Comparison of ENCODE assay signal across 9 cellular contexts in the genomic region with DNA sequence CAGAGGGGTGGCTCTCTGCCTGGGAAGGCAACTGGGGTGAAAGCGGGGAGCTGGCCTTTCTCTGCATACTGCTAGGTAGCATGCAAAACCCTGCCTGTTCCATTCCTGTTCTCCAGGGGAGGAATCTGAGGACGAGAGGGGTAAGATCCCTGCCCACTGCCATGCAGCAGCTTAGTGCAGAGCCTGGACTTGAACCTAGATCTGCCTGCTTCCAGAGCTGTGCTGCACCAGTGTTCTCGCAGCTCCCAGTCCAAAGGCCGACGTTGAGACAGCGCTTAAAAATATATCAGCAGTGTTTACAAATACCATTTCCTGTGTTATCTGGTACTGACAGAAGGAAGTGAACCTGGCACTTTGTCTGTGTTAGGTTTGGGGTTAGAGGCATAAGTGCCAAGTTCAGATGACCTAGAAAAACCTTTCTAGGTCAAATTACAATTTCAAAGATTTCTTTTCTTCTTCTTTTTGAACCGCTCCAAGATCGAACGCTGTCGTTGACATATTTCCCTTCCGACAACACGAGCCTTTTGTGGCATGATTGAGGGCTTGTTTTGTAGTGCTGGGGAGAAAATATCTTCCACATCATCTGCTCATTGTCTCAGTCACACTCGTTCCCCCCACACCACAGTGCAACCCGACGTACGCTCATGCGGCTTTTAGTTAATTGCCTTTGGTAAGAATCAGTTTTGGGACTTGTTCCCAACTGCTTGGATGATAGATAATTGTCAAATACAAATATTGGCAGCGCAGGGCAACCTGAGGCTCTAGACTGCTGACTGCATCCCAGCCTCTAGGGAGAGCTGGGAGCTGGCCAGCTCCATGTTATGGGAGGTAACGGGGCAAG. TPM values are rescaled to one million over a fixed set of nuclear protein-coding genes. Genes with fewer than 3 reads are reported as not detected.
DNase-seq lines count a peak whose midpoint lies in the region; ATAC-seq and TF ChIP-seq lines count a peak whose summit lies in the region.
"Had no signal": no experiment of that assay in that cellular context is flagged by ENCODE, and none has a peak within 500 bp of the region (broad histone marks: within the 10 kb centered on the region; RNA-seq: fewer than 3 reads in every experiment).

No MANE protein-coding gene starts in this region.

- no peaks in the 10 kb centered on the region for H3K4me1 ChIP-seq in HAP-1

- no peaks in the 10 kb centered on the region for H3K27me3 ChIP-seq in HAP-1 (ENCODE audit: low read depth)

- H3K4me3 ChIP-seq in HAP-1, result no peak overlapping the region

- TF ChIP-seq CTCF in natural killer cell (IDR thresholded peaks at IDR 0.05), result no peak

- intact Hi-C loops in natural killer cell (cut with micrococcal nuclease), result loop anchor here (1.0 to 2.0 kb wide), 5 partner anchors 9 to 110 kb away; a partner anchor contains a TSS

- ATAC-seq in natural killer cell (peak; percentile 70 to 90 (median 88)), HG03571 (IDR thresholded peaks at IDR 0.05; ENCODE audit: unreplicated experiment) (no peak), GM21360 (IDR thresholded peaks at IDR 0.05; ENCODE audit: unreplicated experiment) (no peak)

- peaks cover 77% of the 10 kb centered on the region in 2 donors for H3K4me1 Mint-ChIP-seq in natural killer cell

- in situ Hi-C loops in HAP-1 (cut with MboI; ENCODE audit: low sequenced_read_pairs), result no loop called here

- no peaks in the 10 kb centered on the region for H3K36me3 ChIP-seq in HAP-1 (replicated peaks)

- no peaks in the 10 kb centered on the region for H3K9me3 Mint-ChIP-seq in natural killer cell

- H3K36me3 Mint-ChIP-seq in natural killer cell, result no peaks in the 10 kb centered on the region

- H3K27ac Mint-ChIP-seq in natural killer cell, result peak overlapping the region; percentile 53 to 74

- H3K9me3 ChIP-seq in HAP-1, result no peaks in the 10 kb centered on the region

- DNase-seq in SIG-M5 treated with dmso at 0.1 percent for 504 hours (lab: John Stamatoyannopoulos, UW; ENCODE audit: unreplicated experiment) (peak; percentile 23), SIG-M5 (lab: John Stamatoyannopoulos, UW) (no peak), NCI-H1436 treated with DMSO at 0.1 percent for 48 hours (lab: John Stamatoyannopoulos, UW) (peak; percentile 33), astrocyte of the hippocampus (ENCODE audit: low read depth, low spot score) (peak; percentile 74), natural killer cell (peak; percentile 44), HAP-1 (ENCODE audit: low spot score in 2 of 2) (no peak)
- DNase-seq: GOT3 had no signal

- H3K27me3 Mint-ChIP-seq in natural killer cell (ENCODE audit: low read depth in 2 of 2), result peaks cover 43 to 53% of the 10 kb centered on the region in 2 donors

- H3K4me3 Mint-ChIP-seq in natural killer cell, result peak overlapping the region; percentile 82

RNA-seq across cellular contexts. Expression of a gene that starts 44.6 kb away (rescaled TPM):
- total RNA-seq in natural killer cell, result 1 to 10 TPM in 2 of 3 donors, under 1 TPM in 1; 0.93 to 1.8 (median 1.2) TPM

Comparison
In these comparisons a context has a peak if more than half of its experiments do, and no peak if none do; other contexts are left out.
1. DNase-seq: peak in SIG-M5 treated with dmso at 0.1 percent for 504 hours (single experiment), NCI-H1436 treated with DMSO at 0.1 percent for 48 hours (single experiment), astrocyte of the hippocampus (single experiment) and natural killer cell (single experiment); none in SIG-M5 (single experiment) and HAP-1 (0 of 2).
2. ATAC-seq: peak in natural killer cell (3 of 3); none in HG03571 (single experiment) and GM21360 (single experiment).